In genomic region chr20:2742934-2743559, GRCh38 we compare ENCODE assay signal across 8 cellular contexts. TPM values are rescaled to one million over a fixed set of nuclear protein-coding genes. Genes with fewer than 3 reads are reported as not detected.
A peak's percentile ranks its signal among the peaks of the same experiment; 100 is the strongest.
DNase-seq lines count a peak whose midpoint lies in the region; ATAC-seq and TF ChIP-seq lines count a peak whose summit lies in the region.

No MANE protein-coding gene starts in this region.

- H4K20me1 ChIP-seq in PC-9 (ENCODE audit: insufficient read depth): no peaks in the 10 kb centered on the region

- TF ChIP-seq CTCF in PC-9 (conservative IDR thresholded peaks at IDR 0.05) (peak; percentile 75), fibroblast of pulmonary artery (IDR thresholded peaks at IDR 0.05; ENCODE audit: low read length, missing control alignments) (peak; percentile 96), vagina (IDR thresholded peaks at IDR 0.05) (peak in 2 of 3 experiments; percentile 33 to 54)

- intact Hi-C loops in PC-9 (cut with micrococcal nuclease; ENCODE audit: unreplicated experiment) (loop anchor here (1.0 kb wide), 1 partner anchor 55 kb away; no protein-coding TSS in a partner anchor), vagina (cut with DNase I) (no loop called here)

- BruUV-seq in PC-9 (replicated peaks; lab: Mats Ljungman, UMichigan): no TSS peak

- ATAC-seq in HG03442 (IDR thresholded peaks at IDR 0.05; ENCODE audit: unreplicated experiment): no peak

- no peaks in the 10 kb centered on the region for H3K36me3 ChIP-seq in PC-9 (ENCODE audit: low read depth)
- no peaks in the 10 kb centered on the region for H3K36me3 ChIP-seq in vagina

- H3K79me2 ChIP-seq in PC-9 (ENCODE audit: low read depth): no peaks in the 10 kb centered on the region

- no peaks in the 10 kb centered on the region for H3F3A ChIP-seq in PC-9 (ENCODE audit: insufficient read depth, low read depth)

- POLR2A ChIA-PET in PC-9 (lab: Charles Lee; ENCODE audit: unreplicated experiment): no interaction called here

- H2AFZ ChIP-seq in PC-9: no peak overlapping the region

- H3K9me3 ChIP-seq in PC-9 (ENCODE audit: insufficient read depth, low read depth): no peaks in the 10 kb centered on the region
- H3K9me3 ChIP-seq in vagina: no peaks in the 10 kb centered on the region

- no peak overlapping the region for H3K4me2 ChIP-seq in PC-9

- TF ChIP-seq POLR2A in vagina (IDR thresholded peaks at IDR 0.05): no peak

- CTCF ChIA-PET in PC-9 (lab: Charles Lee): interaction anchor here (0.6 kb wide), 1 partner anchor 737 kb away, joined by 4 read pairs; no protein-coding TSS in a partner anchor

- H3K4me3 ChIP-seq in PC-9 (no peak overlapping the region), fibroblast of pulmonary artery (replicated peaks; ENCODE audit: low read depth, low read length) (no peak overlapping the region), vagina (no peak overlapping the region)

- no peaks in the 10 kb centered on the region for H3K4me1 ChIP-seq in PC-9 (replicated peaks; ENCODE audit: insufficient read depth)
- H3K4me1 ChIP-seq in vagina: no peaks in the 10 kb centered on the region

- H3K27me3 ChIP-seq in PC-9 (ENCODE audit: insufficient read depth, low read depth): peaks cover 51% of the 10 kb centered on the region
- no peaks in the 10 kb centered on the region for H3K27me3 ChIP-seq in vagina

- no peaks in the 10 kb centered on the region for H3K9me2 ChIP-seq in PC-9 (ENCODE audit: insufficient read depth)

- DNase-seq in DMS153 treated with DMSO at 0.1 percent for 48 hours (lab: John Stamatoyannopoulos, UW; ENCODE audit: unreplicated experiment) (peak; percentile 25), HUDEP-2 (lab: John Stamatoyannopoulos, UW; ENCODE audit: unreplicated experiment in 76 of 76) (peak in 46 of 76 experiments; percentile 2 to 66 (median 32)), PC-9 (peak in 1 of 2 experiments; percentile 63), fibroblast of pulmonary artery (ENCODE audit: low read depth) (peak; percentile 68), pons (ENCODE audit: low spot score) (peak; percentile 36), vagina (ENCODE audit: extremely low spot score in 2 of 2) (peak; percentile 71 to 79)
- peak; percentile 77 for DNase-seq in activated T-cell treated with anti-CD3 and anti-CD28 coated beads, Interleukin-2, amount 50 U/mL, for 1 hour

- no peak overlapping the region for H3K27ac ChIP-seq in PC-9
- H3K27ac ChIP-seq in vagina: no peak overlapping the region

RNA-seq across cellular contexts. Expression of gene EBF4, which starts 50.5 kb away (rescaled TPM):
- total RNA-seq in PC-9 (2021) (4.9 and 5.1 TPM in 2 replicates), vagina (23.1 TPM)

RNA-seq across cellular contexts. Expression of gene CPXM1, which starts 57.4 kb away (rescaled TPM):
- not detected in 2 replicates for total RNA-seq in PC-9 (2021)
- 19.4 TPM for total RNA-seq in vagina

Comparison
In these comparisons a context has a peak if more than half of its experiments do, and no peak if none do; other contexts are left out.
1. CTCF ChIP-seq: peak in every context shown above with its lines; median percentile 96 in fibroblast of pulmonary artery; 75 in PC-9; 44 in vagina.
2. RNA of gene CPXM1, which starts 57.4 kb away (total RNA-seq): 19.4 TPM in vagina (single experiment); not detected in PC-9; every median in the first group is over 10 times any median in the second.